1 cellular context compared by ENCODE assay signal in genomic region chr7:11077816-11078215, GRCh38.
TF ChIP-seq lines count a peak whose summit lies in the region.

No MANE protein-coding gene starts in this region.

TF ChIP-seq in GM12878, 131 proteins besides CTCF, POLR2A, EP300 and RAD21:
- TF ChIP-seq NR2C2 (IDR thresholded peaks at IDR 0.05; ENCODE audit: borderline replicate concordance, control insufficient read depth, insufficient read length, low read depth) (no peak), BRCA1 (IDR thresholded peaks at IDR 0.05; ENCODE audit: low read depth, low read length) (no peak), NFIC (IDR thresholded peaks at IDR 0.05; ENCODE audit: low read depth, low read length) (no peak), GATAD2B (conservative IDR thresholded peaks at IDR 0.05; ENCODE audit: low read depth) (no peak), USF1 (IDR thresholded peaks at IDR 0.05; ENCODE audit: borderline replicate concordance, extremely low read length, insufficient read depth, low read depth, low read length) (no peak)
